In genomic region chr20:34215711-34216381, GRCh38 we compare ENCODE assay signal across 1 cellular context.
TF ChIP-seq lines count a peak whose summit lies in the region.

No MANE protein-coding gene starts in this region.

TF ChIP-seq in K562, 482 proteins besides CTCF, POLR2A, EP300 and RAD21 (continued from another document):
- TF ChIP-seq HLTF (IDR thresholded peaks at IDR 0.05) (no peak), MAX (CRISPR knock-in tag; IDR thresholded peaks at IDR 0.05) (peak; percentile 55; the same call in 1 of the 2 replicates), PRPF4 (IDR thresholded peaks at IDR 0.05; ENCODE audit: insufficient read depth, low read depth, low read length, poor library complexity, severe bottlenecking) (no peak), ZNF766 (CRISPR knock-in tag; conservative IDR thresholded peaks at IDR 0.05) (no peak), SMAD4 (CRISPR knock-in tag; conservative IDR thresholded peaks at IDR 0.05) (peak; percentile 94), MTA3 (IDR thresholded peaks at IDR 0.05; ENCODE audit: borderline replicate concordance) (peak; percentile 72; the same call in 1 of the 2 replicates), E2F6 (IDR thresholded peaks at IDR 0.05; ENCODE audit: borderline replicate concordance in 1 of 2, extremely low read depth in 1 of 2, insufficient read depth in 1 of 2, insufficient read length in 1 of 2, low read depth in 1 of 2, low read length in 1 of 2, poor library complexity in 1 of 2, severe bottlenecking in 1 of 2) (peak; percentile 48 to 91), DPF2 (IDR thresholded peaks at IDR 0.05) (0 out of 2 replicates have a peak, but pooled peaks have one; percentile 16), MAZ (CRISPR knock-in tag; conservative IDR thresholded peaks at IDR 0.05 in 1 of 2, IDR thresholded peaks at IDR 0.05 in 1 of 2) (peak; percentile 43 to 51; a peak in 2 of 4 replicates), TCF7L2 (IDR thresholded peaks at IDR 0.05; ENCODE audit: low read depth, low read length) (no peak), ZNF785 (CRISPR knock-in tag; IDR thresholded peaks at IDR 0.05) (no peak), CREM (IDR thresholded peaks at IDR 0.05; ENCODE audit: low read depth) (peak; percentile 74), HNRNPLL (IDR thresholded peaks at IDR 0.05; ENCODE audit: low read depth, low read length, poor library complexity, severe bottlenecking) (peak; percentile 82), MECOM (CRISPR knock-in tag; IDR thresholded peaks at IDR 0.05) (no peak), FOXA1 (IDR thresholded peaks at IDR 0.05; ENCODE audit: borderline replicate concordance) (no peak), KDM5B (IDR thresholded peaks at IDR 0.05; ENCODE audit: insufficient replicate concordance, low read depth, low read length) (peak; percentile 60), YY1 (IDR thresholded peaks at IDR 0.05; ENCODE audit: borderline replicate concordance in 1 of 3, control insufficient read depth in 1 of 3, extremely low read depth in 1 of 3, insufficient read depth in 3 of 3, insufficient read length in 1 of 3, insufficient replicate concordance in 2 of 3, low read depth in 1 of 3, low read length in 2 of 3) (peak in 2 of 3 experiments; percentile 79 to 84), RBM22 (IDR thresholded peaks at IDR 0.05; ENCODE audit: low read depth, low read length, poor library complexity, severe bottlenecking) (no peak), XRCC5 (IDR thresholded peaks at IDR 0.05; ENCODE audit: low read depth, low read length) (no peak), CEBPB (tag; IDR thresholded peaks at IDR 0.05) (no peak), JUN (IDR thresholded peaks at IDR 0.05; ENCODE audit: borderline replicate concordance, low read depth, low read length) (no peak), JUN (CRISPR knock-in tag; IDR thresholded peaks at IDR 0.05; ENCODE audit: borderline replicate concordance) (0 out of 2 replicates have a peak, but pooled peaks have one; percentile 58), NONO (IDR thresholded peaks at IDR 0.05; ENCODE audit: low read depth in 2 of 2, low read length in 1 of 2) (0 out of 4 replicates have a peak, but pooled peaks of 1 of the 2 experiments have one; percentile 20), ZNF444 (CRISPR knock-in tag; IDR thresholded peaks at IDR 0.05) (no peak), ATF1 (CRISPR knock-in tag; IDR thresholded peaks at IDR 0.05) (no peak), ATF1 (tag; IDR thresholded peaks at IDR 0.05) (peak; percentile 50), BCOR (IDR thresholded peaks at IDR 0.05) (peak; percentile 41; the same call in 1 of the 2 replicates), TAF1 (IDR thresholded peaks at IDR 0.05; ENCODE audit: control insufficient read depth, extremely low read depth, insufficient read depth, low read length, severe bottlenecking) (peak; percentile 44), XRCC4 (IDR thresholded peaks at IDR 0.05; ENCODE audit: extremely low read depth, insufficient read depth, insufficient read length) (no peak), TSHZ1 (CRISPR knock-in tag; IDR thresholded peaks at IDR 0.05) (no peak), HMGN3 (IDR thresholded peaks at IDR 0.05; ENCODE audit: borderline replicate concordance, extremely low read depth, insufficient read length, low read depth, low read length) (peak; percentile 55), KLF10 (CRISPR knock-in tag; IDR thresholded peaks at IDR 0.05) (no peak)
- TF ChIP-seq, protein P1, sequence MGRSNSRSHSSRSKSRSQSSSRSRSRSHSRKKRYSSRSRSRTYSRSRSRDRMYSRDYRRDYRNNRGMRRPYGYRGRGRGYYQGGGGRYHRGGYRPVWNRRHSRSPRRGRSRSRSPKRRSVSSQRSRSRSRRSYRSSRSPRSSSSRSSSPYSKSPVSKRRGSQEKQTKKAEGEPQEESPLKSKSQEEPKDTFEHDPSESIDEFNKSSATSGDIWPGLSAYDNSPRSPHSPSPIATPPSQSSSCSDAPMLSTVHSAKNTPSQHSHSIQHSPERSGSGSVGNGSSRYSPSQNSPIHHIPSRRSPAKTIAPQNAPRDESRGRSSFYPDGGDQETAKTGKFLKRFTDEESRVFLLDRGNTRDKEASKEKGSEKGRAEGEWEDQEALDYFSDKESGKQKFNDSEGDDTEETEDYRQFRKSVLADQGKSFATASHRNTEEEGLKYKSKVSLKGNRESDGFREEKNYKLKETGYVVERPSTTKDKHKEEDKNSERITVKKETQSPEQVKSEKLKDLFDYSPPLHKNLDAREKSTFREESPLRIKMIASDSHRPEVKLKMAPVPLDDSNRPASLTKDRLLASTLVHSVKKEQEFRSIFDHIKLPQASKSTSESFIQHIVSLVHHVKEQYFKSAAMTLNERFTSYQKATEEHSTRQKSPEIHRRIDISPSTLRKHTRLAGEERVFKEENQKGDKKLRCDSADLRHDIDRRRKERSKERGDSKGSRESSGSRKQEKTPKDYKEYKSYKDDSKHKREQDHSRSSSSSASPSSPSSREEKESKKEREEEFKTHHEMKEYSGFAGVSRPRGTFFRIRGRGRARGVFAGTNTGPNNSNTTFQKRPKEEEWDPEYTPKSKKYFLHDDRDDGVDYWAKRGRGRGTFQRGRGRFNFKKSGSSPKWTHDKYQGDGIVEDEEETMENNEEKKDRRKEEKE (IDR thresholded peaks at IDR 0.05; ENCODE audit: borderline replicate concordance in 1 of 2, control insufficient read depth in 1 of 2, low read depth in 2 of 2, low read length in 1 of 2): no peak
- TF ChIP-seq, protein P2, sequence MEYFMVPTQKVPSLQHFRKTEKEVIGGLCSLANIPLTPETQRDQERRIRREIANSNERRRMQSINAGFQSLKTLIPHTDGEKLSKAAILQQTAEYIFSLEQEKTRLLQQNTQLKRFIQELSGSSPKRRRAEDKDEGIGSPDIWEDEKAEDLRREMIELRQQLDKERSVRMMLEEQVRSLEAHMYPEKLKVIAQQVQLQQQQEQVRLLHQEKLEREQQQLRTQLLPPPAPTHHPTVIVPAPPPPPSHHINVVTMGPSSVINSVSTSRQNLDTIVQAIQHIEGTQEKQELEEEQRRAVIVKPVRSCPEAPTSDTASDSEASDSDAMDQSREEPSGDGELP (CRISPR knock-in tag; IDR thresholded peaks at IDR 0.05; ENCODE audit: borderline replicate concordance): peak; percentile 58; the same call in 1 of the 2 replicates
- TF ChIP-seq, protein P3, sequence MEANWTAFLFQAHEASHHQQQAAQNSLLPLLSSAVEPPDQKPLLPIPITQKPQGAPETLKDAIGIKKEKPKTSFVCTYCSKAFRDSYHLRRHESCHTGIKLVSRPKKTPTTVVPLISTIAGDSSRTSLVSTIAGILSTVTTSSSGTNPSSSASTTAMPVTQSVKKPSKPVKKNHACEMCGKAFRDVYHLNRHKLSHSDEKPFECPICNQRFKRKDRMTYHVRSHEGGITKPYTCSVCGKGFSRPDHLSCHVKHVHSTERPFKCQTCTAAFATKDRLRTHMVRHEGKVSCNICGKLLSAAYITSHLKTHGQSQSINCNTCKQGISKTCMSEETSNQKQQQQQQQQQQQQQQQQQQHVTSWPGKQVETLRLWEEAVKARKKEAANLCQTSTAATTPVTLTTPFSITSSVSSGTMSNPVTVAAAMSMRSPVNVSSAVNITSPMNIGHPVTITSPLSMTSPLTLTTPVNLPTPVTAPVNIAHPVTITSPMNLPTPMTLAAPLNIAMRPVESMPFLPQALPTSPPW (CRISPR knock-in tag; IDR thresholded peaks at IDR 0.05): peak; percentile 70
